Comparison of ENCODE assay signal across 8 cellular contexts in genomic region chr7:92880212-92881090, GRCh38. TPM values are rescaled to one million over a fixed set of nuclear protein-coding genes. Genes with fewer than 3 reads are reported as not detected.
DNase-seq lines count a peak whose midpoint lies in the region; ATAC-seq, FAIRE-seq and TF ChIP-seq lines count a peak whose summit lies in the region.
"Had no signal": no experiment of that assay in that cellular context is flagged by ENCODE, and none has a peak within 500 bp of the region (broad histone marks: within the 10 kb centered on the region; RNA-seq: fewer than 3 reads in every experiment).

No MANE protein-coding gene starts in this region.

- TF ChIP-seq POLR2A in GM12892 (IDR thresholded peaks at IDR 0.05; ENCODE audit: low read depth, low read length) (no peak), GM12878 (IDR thresholded peaks at IDR 0.05; ENCODE audit: low read depth, low read length) (no peak), right lobe of liver (IDR thresholded peaks at IDR 0.05) (no peak)

- H3K27ac ChIP-seq in GM12878 (ENCODE audit: control insufficient read depth, insufficient read depth), result no peak overlapping the region
- H3K27ac ChIP-seq in right lobe of liver, result no peak overlapping the region
- H3K27ac ChIP-seq: epithelial cell of prostate had no signal

- peak; percentile 83 for ATAC-seq in GM12878
- ATAC-seq in right lobe of liver, result peak; percentile 74 to 86 (median 84)
- no peak for ATAC-seq in GM18511 (IDR thresholded peaks at IDR 0.05; ENCODE audit: unreplicated experiment)

- CTCF ChIA-PET in GM12878 (lab: Yijun Ruan, JAX), result interaction anchor here (1.0 kb wide), 3 partner anchors 174 to 260 kb away, joined by 3 read pairs; no protein-coding TSS in a partner anchor

- FAIRE-seq in GM12892 (lab: Jason Lieb, UNC) (peak; percentile 78), GM12878 (lab: Jason Lieb, UNC) (no peak)

- no peak for DNase-seq in GM12892 (ENCODE audit: insufficient read length)
- DNase-seq in HuH-7 (ENCODE audit: low spot score), result peak; percentile 12
- no peak for DNase-seq in GM12878 (ENCODE audit: low read depth, low spot score)
- DNase-seq in right lobe of liver, result peak in 1 of 3 donors; percentile 23
- DNase-seq in MG63, result no peak
- DNase-seq in GM03348 (ENCODE audit: low spot score), result no peak

- H2AFZ ChIP-seq in GM12878 (ENCODE audit: control insufficient read depth, low read depth, low read length), result no peak overlapping the region

- no peak overlapping the region for H3K9ac ChIP-seq in GM12878 (ENCODE audit: control insufficient read depth, insufficient read depth, low read length)

- SMC1A ChIA-PET in GM12878 (lab: Charles Lee; ENCODE audit: uncharacterized antibody, unreplicated experiment), result interaction anchor here (0.7 to 1.2 kb wide), 2 partner anchors 260 to 269 kb away, joined by 3 to 4 read pairs; no protein-coding TSS in a partner anchor

- H3K27me3 ChIP-seq in GM12878 (replicated peaks in 1 of 2; ENCODE audit: control insufficient read depth in 2 of 2, insufficient read depth in 2 of 2, low read length in 1 of 2) (no peaks in the 10 kb centered on the region), right lobe of liver (no peaks in the 10 kb centered on the region), MG63 (no peaks in the 10 kb centered on the region)

- TF ChIP-seq CTCF in GM12878 (IDR thresholded peaks at IDR 0.05 in 2 of 3, conservative IDR thresholded peaks at IDR 0.05 in 1 of 3; ENCODE audit: control insufficient read depth in 2 of 3, extremely low read depth in 1 of 3, insufficient read depth in 1 of 3, low read depth in 3 of 3, low read length in 3 of 3) (peak in 2 of 3 experiments; percentile 20 to 31; a peak in 3 of 6 replicates), right lobe of liver (IDR thresholded peaks at IDR 0.05) (peak; percentile 20 to 43 (median 33))

- TF ChIP-seq EP300 in GM12878 (IDR thresholded peaks at IDR 0.05; ENCODE audit: borderline replicate concordance in 1 of 2, control insufficient read depth in 1 of 2, low read depth in 2 of 2, low read length in 2 of 2), result no peak

- in situ Hi-C loops in GM12878 (cut with MboI), result no loop called here

- no peaks in the 10 kb centered on the region for H3K79me2 ChIP-seq in GM12878 (ENCODE audit: control insufficient read depth, insufficient read depth, low read length)

- no TSS peak for BruUV-seq in GM12878 (replicated peaks; lab: Mats Ljungman, UMichigan)

- POLR2A ChIA-PET in GM12878 (lab: Charles Lee), result no interaction called here

- no peak overlapping the region for H3K4me3 ChIP-seq in GM12878
- no peak overlapping the region for H3K4me3 ChIP-seq in right lobe of liver
- H3K4me3 ChIP-seq in MG63, result no peak overlapping the region

- H3K4me1 ChIP-seq in GM12878 (ENCODE audit: control insufficient read depth, insufficient read depth, low read length), result no peaks in the 10 kb centered on the region
- no peaks in the 10 kb centered on the region for H3K4me1 ChIP-seq in right lobe of liver

- H3K9me3 ChIP-seq in GM12878 (replicated peaks; ENCODE audit: control insufficient read depth, insufficient read depth, low read length) (no peaks in the 10 kb centered on the region; the same call in 1 of the 3 replicates), right lobe of liver (peaks cover 0 to 7% (median 0%) of the 10 kb centered on the region in 4 donors), MG63 (peaks cover 4% of the 10 kb centered on the region)

- H3K4me2 ChIP-seq in GM12878 (ENCODE audit: control insufficient read depth, insufficient read depth), result no peak overlapping the region

- WGBS in GM12878 (ENCODE audit: insufficient coverage, insufficient replicate concordance, low lambda C conversion rate, missing lambda C conversion rate), result 78% methylated on average over 2 of the region's 2 CpGs
- WGBS in right lobe of liver (ENCODE audit: insufficient coverage, low coverage, low lambda C conversion rate, missing lambda C conversion rate), result no CpG with 5 or more reads among the region's 2 CpGs

- H3K36me3 ChIP-seq in GM12878 (ENCODE audit: control insufficient read depth in 2 of 2, insufficient read depth in 2 of 2, low read length in 1 of 2) (no peaks in the 10 kb centered on the region), right lobe of liver (no peaks in the 10 kb centered on the region), MG63 (no peaks in the 10 kb centered on the region)

- H4K20me1 ChIP-seq in GM12878 (ENCODE audit: control insufficient read depth, insufficient read depth), result no peaks in the 10 kb centered on the region

- intact Hi-C loops in GM12878 (cut with micrococcal nuclease; ENCODE audit: unreplicated experiment) (loop anchor here (1.0 to 5.0 kb wide), 3 partner anchors 46 to 258 kb away; no protein-coding TSS in a partner anchor), right lobe of liver (cut with DNase I) (no loop called here)

- RAD21 ChIA-PET in GM12878 (lab: Charles Lee; ENCODE audit: unreplicated experiment), result interaction anchor here (0.8 kb wide), 1 partner anchor 259 kb away, joined by 3 read pairs; no protein-coding TSS in a partner anchor

- TF ChIP-seq RAD21 in GM12878 (IDR thresholded peaks at IDR 0.05; ENCODE audit: insufficient read depth, low read depth, low read length), result peak; percentile 56

TF ChIP-seq in GM12878, 131 proteins besides CTCF, POLR2A, EP300 and RAD21:
- peak; percentile 15; the same call in 1 of the 2 replicates for TF ChIP-seq SMC3 (IDR thresholded peaks at IDR 0.05; ENCODE audit: borderline replicate concordance, low read length)
- no peak for TF ChIP-seq ZBTB4 (CRISPR knock-in tag; IDR thresholded peaks at IDR 0.05)

RNA-seq across cellular contexts. Expression of gene CDK6, which starts 44.1 kb away (rescaled TPM):
- polyA plus RNA-seq in GM12892 (2012; ENCODE audit: missing spikeins), result 19.7 TPM
- 302 and 310 TPM in 2 replicates for total RNA-seq in GM12878 (2013; cell fraction: nucleolus; rRNA removed)
- 93.1 and 103 TPM in 2 replicates for total RNA-seq in GM12878 (2014; rRNA removed)
- total RNA-seq in GM12878 (2014; rRNA removed; fragmentation: Illumina TruSeq; extraction: Trizol), result 75.8 and 82.5 TPM in 2 replicates
- 110 and 118 TPM in 2 replicates for total RNA-seq in GM12878 (2021)
- polyA plus RNA-seq in GM12878 (2011; ENCODE audit: low read depth), result 7.2 TPM
- polyA plus RNA-seq in GM12878 (2011; rRNA removed), result 42.9 and 51.2 TPM in 2 replicates
- 35.1 and 36.3 TPM in 2 replicates for polyA plus RNA-seq in GM12878 (2011; cell fraction: cytosol; rRNA removed)
- polyA plus RNA-seq in GM12878 (2011; cell fraction: nucleus; rRNA removed), result 48.6 and 53.0 TPM in 2 replicates
- 11.0 and 14.3 TPM in 2 replicates for polyA plus RNA-seq in GM12878 (2012)
- 47.3 and 58.1 TPM in 2 replicates for polyA plus RNA-seq in GM12878 (2014; fragmentation: Illumina TruSeq; extraction: Trizol)
- polyA plus RNA-seq in GM12878 (2014; fragmentation: Nextera tagmentation; extraction: Ambion mirVana), result 10 to 100 TPM in 1 of 2 experiments, 1 to 10 TPM in 1; 8.0 to 16.8 TPM
- 30.1 and 30.7 TPM in 2 replicates for polyA plus RNA-seq in GM12878 (2014; rRNA removed)
- 10 to 100 TPM; 44.3 to 53.4 TPM for polyA plus RNA-seq in GM12878 (2016; fragmentation: Nextera tagmentation; extraction: Ambion mirVana)
- 113 and 159 TPM in 2 replicates for polyA minus RNA-seq in GM12878 (2011; rRNA and poly(A)+ RNA removed)
- polyA minus RNA-seq in GM12878 (2011; cell fraction: cytosol; rRNA and poly(A)+ RNA removed), result 72.0 and 108 TPM in 2 replicates
- 94.3 and 203 TPM in 2 replicates for polyA minus RNA-seq in GM12878 (2011; cell fraction: nucleus; rRNA and poly(A)+ RNA removed)
- total RNA-seq in right lobe of liver, result 10 to 100 TPM in 5 of 6 experiments, 1 to 10 TPM in 1; 6.9 to 23.7 (median 17.0) TPM
- total RNA-seq in MG63 (2014; rRNA removed; shearing (Covaris generic); ENCODE audit: low replicate concordance), result 30.7 and 38.1 TPM in 2 replicates
